1 cellular context compared by ENCODE assay signal in the genomic region with DNA sequence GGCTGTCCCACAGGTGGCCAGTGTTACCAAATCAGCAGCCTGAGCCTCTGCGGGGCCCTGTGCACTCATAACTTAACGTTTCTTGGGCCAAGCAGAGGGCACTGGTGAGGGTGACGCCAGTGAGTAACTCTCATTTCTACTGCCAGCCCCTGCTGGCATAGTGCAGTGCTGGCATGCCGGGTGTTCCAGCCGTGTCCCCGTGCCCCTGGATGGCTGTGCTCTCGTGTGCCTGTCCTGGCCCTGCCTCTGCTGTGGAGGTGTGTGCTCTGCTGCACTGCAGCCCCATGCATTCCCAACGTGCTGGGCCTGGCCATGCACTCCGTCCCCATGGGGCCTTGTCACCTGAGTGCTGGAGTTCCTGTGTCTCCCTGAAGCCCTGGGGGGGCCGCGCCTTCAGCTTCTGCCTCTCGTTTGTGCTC.
TF ChIP-seq lines count a peak whose summit lies in the region.

No MANE protein-coding gene starts in this region.

TF ChIP-seq in WTC11, 78 proteins besides CTCF, POLR2A, EP300 and RAD21 (continued from another document):
- TF ChIP-seq, protein P1, sequence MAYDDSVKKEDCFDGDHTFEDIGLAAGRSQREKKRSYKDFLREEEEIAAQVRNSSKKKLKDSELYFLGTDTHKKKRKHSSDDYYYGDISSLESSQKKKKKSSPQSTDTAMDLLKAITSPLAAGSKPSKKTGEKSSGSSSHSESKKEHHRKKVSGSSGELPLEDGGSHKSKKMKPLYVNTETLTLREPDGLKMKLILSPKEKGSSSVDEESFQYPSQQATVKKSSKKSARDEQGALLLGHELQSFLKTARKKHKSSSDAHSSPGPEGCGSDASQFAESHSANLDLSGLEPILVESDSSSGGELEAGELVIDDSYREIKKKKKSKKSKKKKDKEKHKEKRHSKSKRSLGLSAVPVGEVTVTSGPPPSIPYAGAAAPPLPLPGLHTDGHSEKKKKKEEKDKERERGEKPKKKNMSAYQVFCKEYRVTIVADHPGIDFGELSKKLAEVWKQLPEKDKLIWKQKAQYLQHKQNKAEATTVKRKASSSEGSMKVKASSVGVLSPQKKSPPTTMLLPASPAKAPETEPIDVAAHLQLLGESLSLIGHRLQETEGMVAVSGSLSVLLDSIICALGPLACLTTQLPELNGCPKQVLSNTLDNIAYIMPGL (CRISPR knock-in tag; IDR thresholded peaks at IDR 0.05), result no peak
- TF ChIP-seq ETV6 (CRISPR knock-in tag; IDR thresholded peaks at IDR 0.05) (no peak), IRF2 (CRISPR knock-in tag; IDR thresholded peaks at IDR 0.05; ENCODE audit: borderline replicate concordance, low read depth) (no peak), JAZF1 (CRISPR knock-in tag; IDR thresholded peaks at IDR 0.05) (no peak), KAT7 (CRISPR knock-in tag; IDR thresholded peaks at IDR 0.05; ENCODE audit: borderline replicate concordance) (no peak), TEAD1 (CRISPR knock-in tag; IDR thresholded peaks at IDR 0.05) (no peak), MXD4 (CRISPR knock-in tag; IDR thresholded peaks at IDR 0.05; ENCODE audit: borderline replicate concordance) (no peak)
- TF ChIP-seq, protein P2, sequence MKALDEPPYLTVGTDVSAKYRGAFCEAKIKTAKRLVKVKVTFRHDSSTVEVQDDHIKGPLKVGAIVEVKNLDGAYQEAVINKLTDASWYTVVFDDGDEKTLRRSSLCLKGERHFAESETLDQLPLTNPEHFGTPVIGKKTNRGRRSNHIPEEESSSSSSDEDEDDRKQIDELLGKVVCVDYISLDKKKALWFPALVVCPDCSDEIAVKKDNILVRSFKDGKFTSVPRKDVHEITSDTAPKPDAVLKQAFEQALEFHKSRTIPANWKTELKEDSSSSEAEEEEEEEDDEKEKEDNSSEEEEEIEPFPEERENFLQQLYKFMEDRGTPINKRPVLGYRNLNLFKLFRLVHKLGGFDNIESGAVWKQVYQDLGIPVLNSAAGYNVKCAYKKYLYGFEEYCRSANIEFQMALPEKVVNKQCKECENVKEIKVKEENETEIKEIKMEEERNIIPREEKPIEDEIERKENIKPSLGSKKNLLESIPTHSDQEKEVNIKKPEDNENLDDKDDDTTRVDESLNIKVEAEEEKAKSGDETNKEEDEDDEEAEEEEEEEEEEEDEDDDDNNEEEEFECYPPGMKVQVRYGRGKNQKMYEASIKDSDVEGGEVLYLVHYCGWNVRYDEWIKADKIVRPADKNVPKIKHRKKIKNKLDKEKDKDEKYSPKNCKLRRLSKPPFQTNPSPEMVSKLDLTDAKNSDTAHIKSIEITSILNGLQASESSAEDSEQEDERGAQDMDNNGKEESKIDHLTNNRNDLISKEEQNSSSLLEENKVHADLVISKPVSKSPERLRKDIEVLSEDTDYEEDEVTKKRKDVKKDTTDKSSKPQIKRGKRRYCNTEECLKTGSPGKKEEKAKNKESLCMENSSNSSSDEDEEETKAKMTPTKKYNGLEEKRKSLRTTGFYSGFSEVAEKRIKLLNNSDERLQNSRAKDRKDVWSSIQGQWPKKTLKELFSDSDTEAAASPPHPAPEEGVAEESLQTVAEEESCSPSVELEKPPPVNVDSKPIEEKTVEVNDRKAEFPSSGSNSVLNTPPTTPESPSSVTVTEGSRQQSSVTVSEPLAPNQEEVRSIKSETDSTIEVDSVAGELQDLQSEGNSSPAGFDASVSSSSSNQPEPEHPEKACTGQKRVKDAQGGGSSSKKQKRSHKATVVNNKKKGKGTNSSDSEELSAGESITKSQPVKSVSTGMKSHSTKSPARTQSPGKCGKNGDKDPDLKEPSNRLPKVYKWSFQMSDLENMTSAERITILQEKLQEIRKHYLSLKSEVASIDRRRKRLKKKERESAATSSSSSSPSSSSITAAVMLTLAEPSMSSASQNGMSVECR (CRISPR knock-in tag; IDR thresholded peaks at IDR 0.05; ENCODE audit: borderline replicate concordance), result no peak
